In genomic region chr15:101027273-101027901, GRCh38 we compare ENCODE assay signal across 12 cellular contexts.
A peak's percentile ranks its signal among the peaks of the same experiment; 100 is the strongest.
DNase-seq lines count a peak whose midpoint lies in the region; ATAC-seq and TF ChIP-seq lines count a peak whose summit lies in the region.
"Had no signal": no experiment of that assay in that cellular context is flagged by ENCODE, and none has a peak within 500 bp of the region (broad histone marks: within the 10 kb centered on the region; RNA-seq: fewer than 3 reads in every experiment).

No MANE protein-coding gene starts in this region.

- POLR2A ChIA-PET in activated B cell treated with CpG ODN at 0.5 μM for 24 hours (lab: Charles Lee), result no interaction called here
- POLR2A ChIA-PET in HEK293T (lab: Yijun Ruan, JAX), result no interaction called here

- DNase-seq in activated CD8-positive, alpha-beta memory T cell treated with anti-CD3 and anti-CD28 coated beads for 24 hours, result peak; percentile 28
- DNase-seq in activated CD8-positive, alpha-beta memory T cell treated with anti-CD3 and anti-CD28 coated beads, Interleukin-2, amount 50 U/mL, for 4 hours, result no peak
- peak; percentile 7 for DNase-seq in activated B cell treated with CpG ODN at 0.5 μM for 24 hours
- peak; percentile 27 for DNase-seq in lung (ENCODE audit: low spot score)
- peak; percentile 68 for DNase-seq in type B pancreatic cell (ENCODE audit: extremely low spot score, unreplicated experiment)
- no peak for DNase-seq in HEK293T (ENCODE audit: extremely low spot score)
- DNase-seq: activated gamma-delta T cell treated with Interleukin-2 at 50 U/mL for 16 hours, NCI-H510A treated with DMSO at 0.1 percent for 48 hours, occipital lobe, RPMI8226 had no signal

- H3K4me3 Mint-ChIP-seq in activated B cell treated with CpG ODN at 0.5 μM for 24 hours (no peak overlapping the region), type B pancreatic cell (no peak overlapping the region)

- peaks cover 0 to 10% of the 10 kb centered on the region in 2 donors for H3K36me3 ChIP-seq in lung (ENCODE audit: control insufficient read depth in 2 of 2, insufficient read depth in 2 of 2, low read length in 2 of 2)

- CTCF ChIA-PET in activated B cell treated with CpG ODN at 0.5 μM for 24 hours (lab: Charles Lee) (interaction anchor here (0.6 kb wide), 1 partner anchor 11 kb away, joined by 3 read pairs; no protein-coding TSS in a partner anchor), HEK293T (lab: Yijun Ruan, JAX) (no interaction called here)

- H3K27me3 Mint-ChIP-seq in activated B cell treated with CpG ODN at 0.5 μM for 24 hours, result no peaks in the 10 kb centered on the region
- H3K27me3 Mint-ChIP-seq in type B pancreatic cell, result peaks cover 16% of the 10 kb centered on the region

- peaks cover 87% of the 10 kb centered on the region for H3K36me3 Mint-ChIP-seq in activated B cell treated with CpG ODN at 0.5 μM for 24 hours (ENCODE audit: low read depth)
- H3K36me3 Mint-ChIP-seq in type B pancreatic cell, result no peaks in the 10 kb centered on the region

- no peak overlapping the region for H3K27ac Mint-ChIP-seq in activated B cell treated with CpG ODN at 0.5 μM for 24 hours
- peak overlapping the region; percentile 11 for H3K27ac Mint-ChIP-seq in type B pancreatic cell

- H3K4me1 Mint-ChIP-seq in activated B cell treated with CpG ODN at 0.5 μM for 24 hours (no peaks in the 10 kb centered on the region), type B pancreatic cell (ENCODE audit: unreplicated experiment) (peaks cover 12% of the 10 kb centered on the region)

- peak overlapping the region in 1 of 2 donors; percentile 56 for H3K27ac ChIP-seq in lung (ENCODE audit: low read depth in 1 of 2, low read length in 1 of 2)

- no peak for ATAC-seq in activated B cell treated with CpG ODN at 0.5 μM for 24 hours (ENCODE audit: low read depth)
- no peak for ATAC-seq in lung (ENCODE audit: insufficient read depth, low FRiP score)
- no peak for ATAC-seq in GM18867 (IDR thresholded peaks at IDR 0.05; ENCODE audit: unreplicated experiment)
- no peak for ATAC-seq in GM19395 (IDR thresholded peaks at IDR 0.05; ENCODE audit: unreplicated experiment)

- H3K27me3 ChIP-seq in lung (ENCODE audit: control insufficient read depth, insufficient read depth), result no peaks in the 10 kb centered on the region

- intact Hi-C loops in activated B cell treated with CpG ODN at 0.5 μM for 24 hours (cut with micrococcal nuclease), result no loop called here

- H3K9me3 Mint-ChIP-seq in activated B cell treated with CpG ODN at 0.5 μM for 24 hours, result no peaks in the 10 kb centered on the region
- H3K9me3 Mint-ChIP-seq in type B pancreatic cell, result no peaks in the 10 kb centered on the region

- peaks cover 5 to 20% of the 10 kb centered on the region in 2 donors for H3K4me1 ChIP-seq in lung (ENCODE audit: control insufficient read depth in 2 of 2, insufficient read depth in 2 of 2, low read length in 2 of 2)

- no peak overlapping the region for H3K4me3 ChIP-seq in lung

- TF ChIP-seq CTCF in activated B cell treated with CpG ODN at 0.5 μM for 24 hours (IDR thresholded peaks at IDR 0.05) (no peak), lung (IDR thresholded peaks at IDR 0.05; ENCODE audit: control extremely low read depth, extremely low read depth) (no peak), type B pancreatic cell (conservative IDR thresholded peaks at IDR 0.05) (no peak)

- WGBS in lung, 2 donors, result 77 to 86% methylated on average over 25 of the region's 25 CpGs

- no peaks in the 10 kb centered on the region for H3K9me3 ChIP-seq in lung (ENCODE audit: control insufficient read depth in 2 of 2, insufficient read depth in 1 of 2, low read length in 1 of 2)

TF ChIP-seq in HEK293T, 16 proteins besides CTCF, POLR2A, EP300 and RAD21:
- TF ChIP-seq, protein P1, sequence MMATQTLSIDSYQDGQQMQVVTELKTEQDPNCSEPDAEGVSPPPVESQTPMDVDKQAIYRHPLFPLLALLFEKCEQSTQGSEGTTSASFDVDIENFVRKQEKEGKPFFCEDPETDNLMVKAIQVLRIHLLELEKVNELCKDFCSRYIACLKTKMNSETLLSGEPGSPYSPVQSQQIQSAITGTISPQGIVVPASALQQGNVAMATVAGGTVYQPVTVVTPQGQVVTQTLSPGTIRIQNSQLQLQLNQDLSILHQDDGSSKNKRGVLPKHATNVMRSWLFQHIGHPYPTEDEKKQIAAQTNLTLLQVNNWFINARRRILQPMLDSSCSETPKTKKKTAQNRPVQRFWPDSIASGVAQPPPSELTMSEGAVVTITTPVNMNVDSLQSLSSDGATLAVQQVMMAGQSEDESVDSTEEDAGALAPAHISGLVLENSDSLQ (IDR thresholded peaks at IDR 0.05), result no peak
- no peak for TF ChIP-seq FOXM1 (IDR thresholded peaks at IDR 0.05; ENCODE audit: borderline replicate concordance)
- no peak for TF ChIP-seq ARNT (IDR thresholded peaks at IDR 0.05)
- TF ChIP-seq BHLHE40 (IDR thresholded peaks at IDR 0.05; ENCODE audit: borderline replicate concordance), result no peak
- no peak for TF ChIP-seq ELF4 (IDR thresholded peaks at IDR 0.05)
- TF ChIP-seq FOXK2 (IDR thresholded peaks at IDR 0.05), result no peak
- TF ChIP-seq ZNF384 (IDR thresholded peaks at IDR 0.05), result no peak
- TF ChIP-seq HDGF (IDR thresholded peaks at IDR 0.05; ENCODE audit: borderline replicate concordance), result no peak
- TF ChIP-seq LEF1 (IDR thresholded peaks at IDR 0.05; ENCODE audit: borderline replicate concordance), result no peak
- no peak for TF ChIP-seq FOXA1 (IDR thresholded peaks at IDR 0.05)
TF ChIP-seq in HEK293T: peak in this region for 0.

Comparison
In these comparisons a context has a peak if more than half of its experiments do, and no peak if none do; other contexts are left out.
1. DNase-seq: peak in activated CD8-positive, alpha-beta memory T cell treated with anti-CD3 and anti-CD28 coated beads for 24 hours (single experiment), activated B cell treated with CpG ODN at 0.5 μM for 24 hours (single experiment), lung (single experiment) and type B pancreatic cell (single experiment); none in activated CD8-positive, alpha-beta memory T cell treated with anti-CD3 and anti-CD28 coated beads, Interleukin-2, amount 50 U/mL, for 4 hours (single experiment) and HEK293T (single experiment).